In genomic region chr20:25209911-25210310, GRCh38 we compare ENCODE assay signal across 28 cellular contexts.
"Had no signal": no experiment of that assay in that cellular context is flagged by ENCODE, and none has a peak within 500 bp of the region (broad histone marks: within the 10 kb centered on the region; RNA-seq: fewer than 3 reads in every experiment).

No MANE protein-coding gene starts in this region.

- H3K4me1 ChIP-seq: colonic mucosa, gastrocnemius medialis, left lung, lower lobe of right lung had no signal

- H3K4me1 Mint-ChIP-seq: endodermal cell had no signal

- H3K27ac ChIP-seq: colonic mucosa, epithelial cell of prostate, esophagus squamous epithelium, gastrocnemius medialis, heart right ventricle, left lung, lower lobe of right lung had no signal

- H3K27me3 ChIP-seq: colonic mucosa, esophagus squamous epithelium, gastrocnemius medialis, heart right ventricle, left lung had no signal

- H3K9me3 Mint-ChIP-seq: dendritic cell treated with granulocyte-macrophage colony-stimulating factor and Interleukin-4, amounts not matched to agents 40 ng/mL and 50 ng/mL, for 4 days; effector memory CD8-positive, alpha-beta T cell; endodermal cell; mesothelial cell of epicardium; naive B cell had no signal

- DNase-seq: colonic mucosa; cortex of kidney; effector CD8-positive, alpha-beta T cell; effector memory CD8-positive, alpha-beta T cell; endodermal cell; erythroblast; esophagus squamous epithelium; foreskin fibroblast; foreskin melanocyte; gastrocnemius medialis; glutamatergic neuron; heart right ventricle; hippocampal formation; kidney; kidney glomerular epithelial cell; left colon; left lung; left ventricle myocardium superior; lower lobe of right lung; mesenchymal stem cell; mucosa of descending colon; naive B cell had no signal

- ATAC-seq: effector memory CD8-positive, alpha-beta T cell; esophagus mucosa; gastrocnemius medialis; heart right ventricle; left colon; left lung; left ventricle myocardium superior; lower lobe of right lung; mucosa of descending colon had no signal

- FAIRE-seq: endometrium, islet of Langerhans, kidney had no signal

- H3K27ac Mint-ChIP-seq: dendritic cell treated with granulocyte-macrophage colony-stimulating factor and Interleukin-4, amounts not matched to agents 40 ng/mL and 50 ng/mL, for 4 days; effector memory CD8-positive, alpha-beta T cell; endodermal cell; mesothelial cell of epicardium; naive B cell had no signal

- H3K9me3 ChIP-seq: colonic mucosa, esophagus squamous epithelium, gastrocnemius medialis, heart right ventricle, left lung, lower lobe of right lung, mucosa of descending colon had no signal

- H3K4me3 Mint-ChIP-seq: dendritic cell treated with granulocyte-macrophage colony-stimulating factor and Interleukin-4, amounts not matched to agents 40 ng/mL and 50 ng/mL, for 4 days; effector memory CD8-positive, alpha-beta T cell; endodermal cell; mesothelial cell of epicardium had no signal

- H3K27me3 Mint-ChIP-seq: dendritic cell treated with granulocyte-macrophage colony-stimulating factor and Interleukin-4, amounts not matched to agents 40 ng/mL and 50 ng/mL, for 4 days; effector memory CD8-positive, alpha-beta T cell; naive B cell had no signal

- H3K4me3 ChIP-seq: colonic mucosa, esophagus squamous epithelium, gastrocnemius medialis, heart right ventricle, left lung, lower lobe of right lung, mucosa of descending colon had no signal
